18 cellular contexts compared by ENCODE assay signal in the genomic region with DNA sequence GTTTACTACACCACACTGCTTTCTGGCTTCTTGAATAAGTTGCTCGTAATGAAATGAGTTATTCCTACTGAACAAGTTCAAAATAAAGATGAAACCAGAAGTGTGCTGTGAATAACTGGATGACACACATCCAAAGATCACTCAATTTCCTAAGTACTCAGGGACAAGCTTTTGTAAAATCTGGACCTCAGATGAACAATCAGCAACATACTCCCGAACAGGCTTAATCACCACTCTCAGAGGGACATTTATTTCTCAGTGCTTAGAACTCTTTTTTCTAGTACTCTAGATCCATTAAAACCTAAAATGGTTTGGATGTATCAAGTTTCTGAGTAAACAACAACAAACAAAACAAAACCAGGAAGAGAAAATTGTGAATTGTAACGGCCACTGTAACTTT.
DNase-seq lines count a peak whose midpoint lies in the region; ATAC-seq lines count a peak whose summit lies in the region.
"Had no signal": no experiment of that assay in that cellular context is flagged by ENCODE, and none has a peak within 500 bp of the region (broad histone marks: within the 10 kb centered on the region; RNA-seq: fewer than 3 reads in every experiment).

No MANE protein-coding gene starts in this region.

- H3K27me3 Mint-ChIP-seq in stimulated activated memory B cell treated with anti-CD40 and anti-IgM and Interleukin-4, amounts not matched to agents 10 μg/mL and 1 μg/mL and 100 μg/mL, for 72 hours = no peaks in the 10 kb centered on the region
- H3K27me3 Mint-ChIP-seq: activated naive CD4-positive, alpha-beta T cell treated with anti-CD3 and anti-CD28 coated beads, Interleukin-2, amount 50 U/mL, for 24 hours; naive thymus-derived CD8-positive, alpha-beta T cell; stimulated activated naive B cell treated with anti-CD40 and anti-IgM and Interleukin-4, amounts not matched to agents 10 μg/mL and 1 μg/mL and 100 μg/mL, for 72 hours had no signal

- H3K27ac ChIP-seq in mucosa of rectum (ENCODE audit: low read depth in 2 of 2, low read length in 2 of 2) = peak overlapping the region; percentile 68 to 80
- H3K27ac ChIP-seq: left lung, uterus had no signal

- H3K27me3 ChIP-seq in adipocyte (replicated peaks; ENCODE audit: control insufficient read depth, insufficient read depth, low read length) (no peaks in the 10 kb centered on the region), mucosa of rectum (ENCODE audit: control insufficient read depth in 2 of 2, insufficient read depth in 2 of 2, low read length in 2 of 2) (no peaks in the 10 kb centered on the region)
- H3K27me3 ChIP-seq: left lung, uterus had no signal

- H3K4me3 ChIP-seq in adipocyte (ENCODE audit: low read length) = peak overlapping the region; percentile 14
- peak overlapping the region in 1 of 2 donors; percentile 16 for H3K4me3 ChIP-seq in mucosa of rectum (ENCODE audit: low read length in 2 of 2)
- H3K4me3 ChIP-seq: left lung, uterus had no signal

- H3K9ac ChIP-seq in adipocyte (ENCODE audit: low read length) (no peak overlapping the region), mucosa of rectum (ENCODE audit: low read depth in 1 of 2, low read length in 2 of 2) (peak overlapping the region in 1 of 2 donors; percentile 35)

- H3K36me3 ChIP-seq in adipocyte (ENCODE audit: control insufficient read depth, insufficient read depth, low read length, severe bottlenecking) (no peaks in the 10 kb centered on the region), mucosa of rectum (ENCODE audit: control insufficient read depth in 2 of 2, insufficient read depth in 2 of 2, low read length in 2 of 2) (no peaks in the 10 kb centered on the region)
- H3K36me3 ChIP-seq: left lung, uterus had no signal

- no peaks in the 10 kb centered on the region for H3K9me3 Mint-ChIP-seq in stimulated activated memory B cell treated with anti-CD40 and anti-IgM and Interleukin-4, amounts not matched to agents 10 μg/mL and 1 μg/mL and 100 μg/mL, for 72 hours
- H3K9me3 Mint-ChIP-seq: activated naive CD4-positive, alpha-beta T cell treated with anti-CD3 and anti-CD28 coated beads, Interleukin-2, amount 50 U/mL, for 24 hours; naive thymus-derived CD8-positive, alpha-beta T cell; stimulated activated naive B cell treated with anti-CD40 and anti-IgM and Interleukin-4, amounts not matched to agents 10 μg/mL and 1 μg/mL and 100 μg/mL, for 72 hours had no signal

- DNase-seq in DMS79 treated with DMSO at 0.1 percent for 48 hours (lab: John Stamatoyannopoulos, UW) (peak; percentile 68), NCI-H128 (lab: John Stamatoyannopoulos, UW; ENCODE audit: unreplicated experiment) (peak; percentile 6), adipocyte (ENCODE audit: low read depth) (no peak)
- DNase-seq: activated CD4-positive, CD25-positive, alpha-beta regulatory T cell; GOT3; Karpas-422; left lung; naive thymus-derived CD8-positive, alpha-beta T cell; NCI-H345; right cardiac atrium; stimulated activated CD4-positive, alpha-beta T cell treated with anti-CD3 and anti-CD28 coated beads, Interleukin-4, amount 100 ng/mL, for 24 hours; stimulated activated naive B cell treated with anti-CD40 and anti-IgM and Interleukin-4, amounts not matched to agents 10 μg/mL and 1 μg/mL and 100 μg/mL, for 72 hours; uterus had no signal

- H3K36me3 Mint-ChIP-seq in stimulated activated memory B cell treated with anti-CD40 and anti-IgM and Interleukin-4, amounts not matched to agents 10 μg/mL and 1 μg/mL and 100 μg/mL, for 72 hours = no peaks in the 10 kb centered on the region
- H3K36me3 Mint-ChIP-seq: activated naive CD4-positive, alpha-beta T cell treated with anti-CD3 and anti-CD28 coated beads, Interleukin-2, amount 50 U/mL, for 24 hours; naive thymus-derived CD8-positive, alpha-beta T cell; stimulated activated naive B cell treated with anti-CD40 and anti-IgM and Interleukin-4, amounts not matched to agents 10 μg/mL and 1 μg/mL and 100 μg/mL, for 72 hours had no signal

- H3K27ac Mint-ChIP-seq in stimulated activated memory B cell treated with anti-CD40 and anti-IgM and Interleukin-4, amounts not matched to agents 10 μg/mL and 1 μg/mL and 100 μg/mL, for 72 hours = no peak overlapping the region
- H3K27ac Mint-ChIP-seq: activated naive CD4-positive, alpha-beta T cell treated with anti-CD3 and anti-CD28 coated beads, Interleukin-2, amount 50 U/mL, for 24 hours; stimulated activated naive B cell treated with anti-CD40 and anti-IgM and Interleukin-4, amounts not matched to agents 10 μg/mL and 1 μg/mL and 100 μg/mL, for 72 hours had no signal

- H3K4me1 ChIP-seq in adipocyte (ENCODE audit: control insufficient read depth, insufficient read depth, low read length) (peaks cover 11% of the 10 kb centered on the region), mucosa of rectum (ENCODE audit: control insufficient read depth in 2 of 2, insufficient read depth in 2 of 2, low read length in 2 of 2) (peaks cover 9 to 13% of the 10 kb centered on the region in 2 donors)
- H3K4me1 ChIP-seq: left lung, uterus had no signal

- ATAC-seq in stimulated activated memory B cell treated with anti-CD40 and anti-IgM and Interleukin-4, amounts not matched to agents 10 μg/mL and 1 μg/mL and 100 μg/mL, for 72 hours = no peak
- no peak for ATAC-seq in GM18870 (IDR thresholded peaks at IDR 0.05; ENCODE audit: unreplicated experiment)
- ATAC-seq in HG03460 (IDR thresholded peaks at IDR 0.05; ENCODE audit: unreplicated experiment) = no peak
- ATAC-seq: left lung; naive thymus-derived CD8-positive, alpha-beta T cell; stimulated activated naive B cell treated with anti-CD40 and anti-IgM and Interleukin-4, amounts not matched to agents 10 μg/mL and 1 μg/mL and 100 μg/mL, for 72 hours had no signal

- H3K4me1 Mint-ChIP-seq in stimulated activated memory B cell treated with anti-CD40 and anti-IgM and Interleukin-4, amounts not matched to agents 10 μg/mL and 1 μg/mL and 100 μg/mL, for 72 hours = no peaks in the 10 kb centered on the region
- H3K4me1 Mint-ChIP-seq: activated naive CD4-positive, alpha-beta T cell treated with anti-CD3 and anti-CD28 coated beads, Interleukin-2, amount 50 U/mL, for 24 hours; naive thymus-derived CD8-positive, alpha-beta T cell had no signal

- no peaks in the 10 kb centered on the region for H3K9me3 ChIP-seq in adipocyte (ENCODE audit: control insufficient read depth, low read length)
- no peaks in the 10 kb centered on the region for H3K9me3 ChIP-seq in mucosa of rectum (ENCODE audit: control insufficient read depth in 2 of 2, low read length in 2 of 2)
- H3K9me3 ChIP-seq: left lung, uterus had no signal

- no peak overlapping the region for H3K4me3 Mint-ChIP-seq in stimulated activated memory B cell treated with anti-CD40 and anti-IgM and Interleukin-4, amounts not matched to agents 10 μg/mL and 1 μg/mL and 100 μg/mL, for 72 hours
- H3K4me3 Mint-ChIP-seq: activated naive CD4-positive, alpha-beta T cell treated with anti-CD3 and anti-CD28 coated beads, Interleukin-2, amount 50 U/mL, for 24 hours; naive thymus-derived CD8-positive, alpha-beta T cell; stimulated activated naive B cell treated with anti-CD40 and anti-IgM and Interleukin-4, amounts not matched to agents 10 μg/mL and 1 μg/mL and 100 μg/mL, for 72 hours had no signal
